2 cellular contexts compared by ENCODE assay signal in genomic region chr5:141394401-141395187, GRCh38. TPM values are rescaled to one million over a fixed set of nuclear protein-coding genes. Genes with fewer than 3 reads are reported as not detected.
"Had no signal": no experiment of that assay in that cellular context is flagged by ENCODE, and none has a peak within 500 bp of the region (broad histone marks: within the 10 kb centered on the region; RNA-seq: fewer than 3 reads in every experiment).

No MANE protein-coding gene starts in this region.

RNA-seq across cellular contexts. Expression of gene PCDHGA8, which starts 2.2 kb away (rescaled TPM):
- polyA plus RNA-seq: naive thymus-derived CD4-positive, alpha-beta T cell had no signal

RNA-seq across cellular contexts. Expression of gene PCDHGB4, which starts 7.1 kb away (rescaled TPM):
- polyA plus RNA-seq: naive thymus-derived CD4-positive, alpha-beta T cell had no signal

RNA-seq across cellular contexts. Expression of gene PCDHGA9, which starts 8.0 kb away (rescaled TPM):
- polyA plus RNA-seq: naive thymus-derived CD4-positive, alpha-beta T cell had no signal

RNA-seq across cellular contexts. Expression of gene PCDHGA7, which starts 12.1 kb away (rescaled TPM):
- polyA plus RNA-seq: naive thymus-derived CD4-positive, alpha-beta T cell; smooth muscle cell had no signal
